ENCODE assay signal across 24 cellular contexts in genomic region chr18:24839991-24840390, GRCh38.
DNase-seq lines count a peak whose midpoint lies in the region; ATAC-seq and TF ChIP-seq lines count a peak whose summit lies in the region.
"Had no signal": no experiment of that assay in that cellular context is flagged by ENCODE, and none has a peak within 500 bp of the region (broad histone marks: within the 10 kb centered on the region; RNA-seq: fewer than 3 reads in every experiment).

No MANE protein-coding gene starts in this region.

- H3K4ac ChIP-seq in mesendoderm (ENCODE audit: low read depth, low read length) = no peak overlapping the region

- H4K5ac ChIP-seq in mesendoderm (ENCODE audit: low read length) = no peak overlapping the region

- no peak overlapping the region for H3K4me2 ChIP-seq in neural progenitor cell
- no peak overlapping the region for H3K4me2 ChIP-seq in mesendoderm (ENCODE audit: low read length)

- H3K79me2 ChIP-seq in neural progenitor cell (ENCODE audit: low read depth) (no peaks in the 10 kb centered on the region), mesendoderm (ENCODE audit: control insufficient read depth, insufficient read depth, low read length) (no peaks in the 10 kb centered on the region)

- no peak overlapping the region for H3K23ac ChIP-seq in mesendoderm (ENCODE audit: low read length)

- no peak overlapping the region for H2AFZ ChIP-seq in neural progenitor cell (replicated peaks)

- H3K18ac ChIP-seq in mesendoderm (ENCODE audit: low read length) = no peak overlapping the region

- ATAC-seq in HG03571 (IDR thresholded peaks at IDR 0.05; ENCODE audit: unreplicated experiment) = no peak
- ATAC-seq: GM12878 had no signal

- no peaks in the 10 kb centered on the region for H4K20me1 ChIP-seq in neural progenitor cell (ENCODE audit: low read depth)

- no peaks in the 10 kb centered on the region for H3K79me1 ChIP-seq in mesendoderm (ENCODE audit: low read length)

- TF ChIP-seq CTCF in AG10803 (conservative IDR thresholded peaks at IDR 0.05; ENCODE audit: low read length) (no peak), neural progenitor cell (IDR thresholded peaks at IDR 0.05) (no peak)

- H4K8ac ChIP-seq in mesendoderm (ENCODE audit: low read depth, low read length) = no peak overlapping the region

- no peak overlapping the region for H2BK15ac ChIP-seq in mesendoderm (replicated peaks; ENCODE audit: low read depth)

- no peak overlapping the region for H2BK120ac ChIP-seq in mesendoderm (ENCODE audit: low read depth, low read length)

- peak overlapping the region; percentile 44 for H3K27ac Mint-ChIP-seq in neural progenitor cell
- H3K27ac Mint-ChIP-seq: B cell; CD14-positive monocyte; CD8-positive, alpha-beta memory T cell had no signal

- no peak overlapping the region for H2AK5ac ChIP-seq in mesendoderm (ENCODE audit: low read length)

- H3K27me3 ChIP-seq in neural progenitor cell (no peaks in the 10 kb centered on the region), mesendoderm (ENCODE audit: insufficient read depth, low read length, poor library complexity) (no peaks in the 10 kb centered on the region)
- H3K27me3 ChIP-seq: SJSA1 had no signal

- H3K56ac ChIP-seq in mesendoderm (ENCODE audit: low read length) = no peak overlapping the region

- H3K36me3 Mint-ChIP-seq in neural progenitor cell = no peaks in the 10 kb centered on the region
- H3K36me3 Mint-ChIP-seq: CD14-positive monocyte; CD8-positive, alpha-beta memory T cell had no signal

- H3K4me3 ChIP-seq in AG10803 (ENCODE audit: low read length) (no peak overlapping the region), neural progenitor cell (no peak overlapping the region), mesendoderm (ENCODE audit: low read length) (no peak overlapping the region)
- H3K4me3 ChIP-seq: GM12878, MG63, SJSA1 had no signal

- H3K27ac ChIP-seq in neural progenitor cell (no peak overlapping the region), substantia nigra (ENCODE audit: low read depth, low read length, poor library complexity, severe bottlenecking) (no peak overlapping the region), mesendoderm (ENCODE audit: low read depth, low read length) (no peak overlapping the region)
- H3K27ac ChIP-seq: SJSA1 had no signal

- no peaks in the 10 kb centered on the region for H3K9me3 Mint-ChIP-seq in neural progenitor cell

- peaks cover 5% of the 10 kb centered on the region for H3K4me1 ChIP-seq in neural progenitor cell
- H3K4me1 ChIP-seq in mesendoderm (ENCODE audit: control insufficient read depth, low read depth, low read length) = no peaks in the 10 kb centered on the region
- H3K4me1 ChIP-seq: SJSA1 had no signal

- H3F3A ChIP-seq in neural progenitor cell (ENCODE audit: low read depth) = peaks cover 4% of the 10 kb centered on the region

- DNase-seq in AG10803 (ENCODE audit: low read depth) (peak; percentile 64), GM04504 (ENCODE audit: low read depth) (peak; percentile 17), astrocyte of the hippocampus (ENCODE audit: low read depth, low spot score) (peak; percentile 10), neural progenitor cell (ENCODE audit: low spot score) (no peak), substantia nigra (lab: John Stamatoyannopoulos, UW) (no peak), Ammon's horn (ENCODE audit: low spot score) (no peak), mesendoderm (no peak)
- DNase-seq: Calu3; CD8-positive, alpha-beta memory T cell; DND-41; KBM-7; MG63; NCI-H1105 treated with DMSO at 0.1 percent for 48 hours; NCI-H146; NCI-H1930; NCI-H446 treated with DMSO at 0.1 percent for 48 hours; NCI-H526; Right ventricle myocardium superior; RPMI8226 had no signal

- no peak overlapping the region for H3K4me3 Mint-ChIP-seq in neural progenitor cell
- H3K4me3 Mint-ChIP-seq: B cell; CD14-positive monocyte; CD8-positive, alpha-beta memory T cell had no signal

- no peaks in the 10 kb centered on the region for H3K36me3 ChIP-seq in neural progenitor cell
- H3K36me3 ChIP-seq in mesendoderm (ENCODE audit: control insufficient read depth, insufficient read depth, low read length) = no peaks in the 10 kb centered on the region
- H3K36me3 ChIP-seq: MG63, SJSA1 had no signal

- H3K4me1 Mint-ChIP-seq in neural progenitor cell = peaks cover 15% of the 10 kb centered on the region
- H3K4me1 Mint-ChIP-seq: B cell; CD14-positive monocyte; CD8-positive, alpha-beta memory T cell had no signal

- no peak overlapping the region for H3K9ac ChIP-seq in neural progenitor cell
- H3K9ac ChIP-seq in mesendoderm (ENCODE audit: low read length) = no peak overlapping the region

- no CpG with 5 or more reads among the region's 2 CpGs for WGBS in mesendoderm (ENCODE audit: extremely low coverage, insufficient coverage, low lambda C conversion rate)

- H3K9me3 ChIP-seq in neural progenitor cell (ENCODE audit: low read depth) = no peaks in the 10 kb centered on the region
- H3K9me3 ChIP-seq: MG63, SJSA1 had no signal

- peaks cover 5% of the 10 kb centered on the region for H3K27me3 Mint-ChIP-seq in neural progenitor cell (ENCODE audit: insufficient read depth, low read depth)

- H2BK5ac ChIP-seq in mesendoderm (ENCODE audit: low read length) = no peak overlapping the region

Comparison
In these comparisons a context has a peak if more than half of its experiments do, and no peak if none do; other contexts are left out.
1. DNase-seq: peak in AG10803 (single experiment), GM04504 (single experiment) and astrocyte of the hippocampus (single experiment); none in neural progenitor cell (single experiment), substantia nigra (0 of 49), Ammon's horn (single experiment) and mesendoderm (single experiment).